10 cellular contexts compared by ENCODE assay signal in genomic region chr13:50127726-50128291, GRCh38.
DNase-seq lines count a peak whose midpoint lies in the region; ATAC-seq and TF ChIP-seq lines count a peak whose summit lies in the region.
"Had no signal": no experiment of that assay in that cellular context is flagged by ENCODE, and none has a peak within 500 bp of the region (broad histone marks: within the 10 kb centered on the region; RNA-seq: fewer than 3 reads in every experiment).

No MANE protein-coding gene starts in this region.

- peaks cover 62% of the 10 kb centered on the region for H3K27me3 ChIP-seq in mucosa of stomach (ENCODE audit: control insufficient read depth, insufficient read depth, low read length)
- peaks cover 47% of the 10 kb centered on the region for H3K27me3 ChIP-seq in upper lobe of right lung

- no peak overlapping the region for H3K27ac Mint-ChIP-seq in activated naive CD8-positive, alpha-beta T cell
- H3K27ac Mint-ChIP-seq in activated naive CD8-positive, alpha-beta T cell treated with anti-CD3 and anti-CD28 coated beads for 36 hours = no peak overlapping the region
- peak overlapping the region; percentile 78 to 96 for H3K27ac Mint-ChIP-seq in effector memory CD8-positive, alpha-beta T cell

- no peaks in the 10 kb centered on the region for H3K36me3 ChIP-seq in mucosa of stomach (ENCODE audit: control insufficient read depth, insufficient read depth, low read length)
- H3K36me3 ChIP-seq in upper lobe of right lung = no peaks in the 10 kb centered on the region

- H3K4me1 Mint-ChIP-seq in activated naive CD8-positive, alpha-beta T cell (ENCODE audit: low read depth) = peaks cover 58% of the 10 kb centered on the region
- H3K4me1 Mint-ChIP-seq in activated naive CD8-positive, alpha-beta T cell treated with anti-CD3 and anti-CD28 coated beads for 36 hours = peaks cover 57% of the 10 kb centered on the region
- peaks cover 37 to 46% of the 10 kb centered on the region in 2 donors for H3K4me1 Mint-ChIP-seq in effector memory CD8-positive, alpha-beta T cell (ENCODE audit: low read depth in 2 of 2)

- no peaks in the 10 kb centered on the region for H3K9me3 Mint-ChIP-seq in activated naive CD8-positive, alpha-beta T cell (ENCODE audit: low read depth)
- peaks cover 2% of the 10 kb centered on the region for H3K9me3 Mint-ChIP-seq in activated naive CD8-positive, alpha-beta T cell treated with anti-CD3 and anti-CD28 coated beads for 36 hours
- H3K9me3 Mint-ChIP-seq in effector memory CD8-positive, alpha-beta T cell = no peaks in the 10 kb centered on the region

- H3K4me1 ChIP-seq in mucosa of stomach (ENCODE audit: control insufficient read depth, insufficient read depth, low read length) (peaks cover 40% of the 10 kb centered on the region), upper lobe of right lung (peaks cover 30% of the 10 kb centered on the region)

- TF ChIP-seq CTCF in upper lobe of right lung (IDR thresholded peaks at IDR 0.05) = no peak

- intact Hi-C loops in upper lobe of right lung (cut with DNase I) = no loop called here

- peak overlapping the region; percentile 68 for H3K9ac ChIP-seq in mucosa of stomach (ENCODE audit: low read length)

- peak overlapping the region; percentile 64 for H3K4me3 ChIP-seq in mucosa of stomach (ENCODE audit: low read length)
- H3K4me3 ChIP-seq in upper lobe of right lung = peak overlapping the region; percentile 71

- H3K27me3 Mint-ChIP-seq in activated naive CD8-positive, alpha-beta T cell = peaks cover 31% of the 10 kb centered on the region
- H3K27me3 Mint-ChIP-seq in activated naive CD8-positive, alpha-beta T cell treated with anti-CD3 and anti-CD28 coated beads for 36 hours = peaks cover 67% of the 10 kb centered on the region
- H3K27me3 Mint-ChIP-seq in effector memory CD8-positive, alpha-beta T cell = peaks cover 35 to 59% of the 10 kb centered on the region in 2 donors

- H3K4me3 Mint-ChIP-seq in activated naive CD8-positive, alpha-beta T cell = peak overlapping the region; percentile 87
- H3K4me3 Mint-ChIP-seq in activated naive CD8-positive, alpha-beta T cell treated with anti-CD3 and anti-CD28 coated beads for 36 hours = no peak overlapping the region
- peak overlapping the region; percentile 83 to 91 for H3K4me3 Mint-ChIP-seq in effector memory CD8-positive, alpha-beta T cell

- H3K9me3 ChIP-seq in mucosa of stomach (ENCODE audit: control insufficient read depth, low read length) = no peaks in the 10 kb centered on the region
- no peaks in the 10 kb centered on the region for H3K9me3 ChIP-seq in upper lobe of right lung

- H3K36me3 Mint-ChIP-seq in activated naive CD8-positive, alpha-beta T cell = no peaks in the 10 kb centered on the region
- H3K36me3 Mint-ChIP-seq in activated naive CD8-positive, alpha-beta T cell treated with anti-CD3 and anti-CD28 coated beads for 36 hours = peaks cover 7% of the 10 kb centered on the region
- peaks cover 48% of the 10 kb centered on the region for H3K36me3 Mint-ChIP-seq in effector memory CD8-positive, alpha-beta T cell (ENCODE audit: insufficient read depth)

- peak overlapping the region; percentile 96 for H3K27ac ChIP-seq in upper lobe of right lung

- no peak for DNase-seq in activated naive CD8-positive, alpha-beta T cell treated with anti-CD3 and anti-CD28 coated beads for 36 hours
- DNase-seq in effector memory CD8-positive, alpha-beta T cell = no peak
- DNase-seq in upper lobe of right lung (no peak), NCI-H748 (lab: John Stamatoyannopoulos, UW; ENCODE audit: unreplicated experiment) (no peak), NCI-H1436 (lab: John Stamatoyannopoulos, UW) (no peak)
- DNase-seq: COR-L47, hippocampal formation had no signal

- ATAC-seq in effector memory CD8-positive, alpha-beta T cell (replicated peaks) = no peak
- no peak for ATAC-seq in upper lobe of right lung
- ATAC-seq in GM19463 (IDR thresholded peaks at IDR 0.05; ENCODE audit: unreplicated experiment) = no peak

Comparison
In these comparisons a context has a peak if more than half of its experiments do, and no peak if none do; other contexts are left out.
1. H3K27ac Mint-ChIP-seq: peak in effector memory CD8-positive, alpha-beta T cell (2 of 2); none in activated naive CD8-positive, alpha-beta T cell (single experiment) and activated naive CD8-positive, alpha-beta T cell treated with anti-CD3 and anti-CD28 coated beads for 36 hours (single experiment).